ENCODE assay signal across 15 cellular contexts in the genomic region with DNA sequence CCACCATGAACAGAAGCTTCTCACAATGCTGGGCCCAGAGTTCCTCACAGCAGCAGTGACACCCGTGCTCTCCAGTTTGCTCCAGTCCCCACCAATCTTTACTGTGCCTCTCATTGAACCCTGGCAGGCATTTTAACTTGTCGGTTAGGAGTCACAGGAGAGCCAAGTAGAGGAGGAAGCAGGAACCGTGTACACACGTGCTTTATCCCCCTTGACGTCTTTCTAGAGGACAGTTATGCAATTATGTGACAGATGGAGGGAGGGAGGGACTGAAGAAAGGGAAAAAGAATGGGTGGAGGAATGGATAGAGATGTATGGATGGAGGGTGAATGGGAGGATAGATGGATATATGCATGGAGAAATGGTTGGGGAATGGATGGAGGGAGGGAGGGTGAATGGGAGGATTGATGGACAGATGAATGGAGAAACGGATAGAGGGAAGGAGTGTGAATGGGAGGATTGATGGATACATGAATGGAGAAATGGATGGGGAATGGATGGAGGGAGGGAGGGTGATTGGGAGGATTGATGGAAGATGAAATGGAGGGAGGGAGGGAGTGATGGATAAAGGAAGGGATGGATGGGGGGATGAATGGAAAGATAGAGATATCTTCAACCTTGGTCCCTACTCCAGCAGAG.
"Had no signal": no experiment of that assay in that cellular context is flagged by ENCODE, and none has a peak within 500 bp of the region (broad histone marks: within the 10 kb centered on the region; RNA-seq: fewer than 3 reads in every experiment).

No MANE protein-coding gene starts in this region.

- H3K27me3 ChIP-seq: hepatocyte, pancreas had no signal

- H3K36me3 Mint-ChIP-seq: activated naive CD8-positive, alpha-beta T cell treated with anti-CD3 and anti-CD28 coated beads, Interleukin-2, amount 10 ng/mL, durations not matched to agents 7 days and 5 days; stimulated activated memory B cell treated with anti-CD40 and anti-IgM and Interleukin-4, amounts not matched to agents 10 μg/mL and 1 μg/mL and 100 μg/mL, for 72 hours had no signal

- H3K27ac Mint-ChIP-seq: activated naive CD8-positive, alpha-beta T cell treated with anti-CD3 and anti-CD28 coated beads, Interleukin-2, amount 10 ng/mL, durations not matched to agents 7 days and 5 days; stimulated activated memory B cell treated with anti-CD40 and anti-IgM and Interleukin-4, amounts not matched to agents 10 μg/mL and 1 μg/mL and 100 μg/mL, for 72 hours had no signal

- H3K27me3 Mint-ChIP-seq: central memory CD8-positive, alpha-beta T cell; stimulated activated memory B cell treated with anti-CD40 and anti-IgM and Interleukin-4, amounts not matched to agents 10 μg/mL and 1 μg/mL and 100 μg/mL, for 72 hours had no signal

- DNase-seq: activated CD4-positive, alpha-beta T cell treated with anti-CD3 and anti-CD28 coated beads, Interleukin-2, amount 50 U/mL, for 1 hour; activated CD4-positive, CD25-positive, alpha-beta regulatory T cell; activated CD8-positive, alpha-beta memory T cell treated with anti-CD3 and anti-CD28 coated beads for 24 hours; activated naive CD4-positive, alpha-beta T cell; activated naive CD8-positive, alpha-beta T cell treated with anti-CD3 and anti-CD28 coated beads, Interleukin-2, amount 10 ng/mL, durations not matched to agents 7 days and 5 days; brain microvascular endothelial cell; islet precursor cell; midbrain; stimulated activated CD4-positive, alpha-beta T cell treated with anti-CD3 and anti-CD28 coated beads, Interleukin-2, amount 100 ng/mL, for 48 hours; tibial artery had no signal

- H3K27ac ChIP-seq: brain microvascular endothelial cell, coronary artery, hepatocyte, pancreas, tibial artery had no signal

- H3K4me3 Mint-ChIP-seq: activated naive CD8-positive, alpha-beta T cell treated with anti-CD3 and anti-CD28 coated beads, Interleukin-2, amount 10 ng/mL, durations not matched to agents 7 days and 5 days; central memory CD8-positive, alpha-beta T cell; stimulated activated memory B cell treated with anti-CD40 and anti-IgM and Interleukin-4, amounts not matched to agents 10 μg/mL and 1 μg/mL and 100 μg/mL, for 72 hours had no signal

- H3K4me3 ChIP-seq: coronary artery, hepatocyte, pancreas, tibial artery had no signal

- H3K9me3 Mint-ChIP-seq: activated naive CD8-positive, alpha-beta T cell treated with anti-CD3 and anti-CD28 coated beads, Interleukin-2, amount 10 ng/mL, durations not matched to agents 7 days and 5 days; central memory CD8-positive, alpha-beta T cell; stimulated activated memory B cell treated with anti-CD40 and anti-IgM and Interleukin-4, amounts not matched to agents 10 μg/mL and 1 μg/mL and 100 μg/mL, for 72 hours had no signal
